8 cellular contexts compared by ENCODE assay signal in genomic region chr1:155974208-155975165, GRCh38. TPM values are rescaled to one million over a fixed set of nuclear protein-coding genes. Genes with fewer than 3 reads are reported as not detected.
DNase-seq lines count a peak whose midpoint lies in the region; ATAC-seq and TF ChIP-seq lines count a peak whose summit lies in the region.

No MANE protein-coding gene starts in this region.

- no peak for TF ChIP-seq POLR2A in HCT116 (IDR thresholded peaks at IDR 0.05; ENCODE audit: borderline replicate concordance, extremely low read depth, insufficient read depth, insufficient read length)

- POLR2A ChIA-PET in HCT116 (lab: Charles Lee) = interaction anchor here (1.2 to 1.5 kb wide), 3 partner anchors 9 to 29 kb away, joined by 3 to 6 read pairs (median 4); no protein-coding TSS in a partner anchor

- DNase-seq in HCT116 (ENCODE audit: low read depth, low spot score) (no peak), epithelial cell of prostate (ENCODE audit: low read depth, low spot score) (no peak), posterior cingulate gyrus (peak; percentile 56 to 96 (median 79)), cortex of kidney (lab: John Stamatoyannopoulos, UW) (no peak), AML-193 (lab: John Stamatoyannopoulos, UW) (no peak), HUDEP-2 (lab: John Stamatoyannopoulos, UW; ENCODE audit: unreplicated experiment in 76 of 76) (no peak), DMS79 treated with DMSO at 0.1 percent for 48 hours (lab: John Stamatoyannopoulos, UW) (no peak)

- H4K20me1 ChIP-seq in HCT116 (ENCODE audit: insufficient read depth) (no peaks in the 10 kb centered on the region), OCI-LY1 (ENCODE audit: insufficient read depth, low read length) (no peaks in the 10 kb centered on the region)

- H3K4me2 ChIP-seq in HCT116 (ENCODE audit: low read length) (peak overlapping the region; percentile 20; the same call in 1 of the 2 replicates), OCI-LY1 (ENCODE audit: low read length) (peak overlapping the region; percentile 87)

- H3F3A ChIP-seq in OCI-LY1 (ENCODE audit: insufficient read depth, low read length) = no peaks in the 10 kb centered on the region

- H3K27ac ChIP-seq in HCT116 (ENCODE audit: low read depth, low read length) (peak overlapping the region; percentile 85; the same call in 1 of the 2 replicates), OCI-LY1 (ENCODE audit: low read depth, low read length, poor library complexity, severe bottlenecking) (peak overlapping the region; percentile 96), epithelial cell of prostate (peak overlapping the region; percentile 97)

- H2AFZ ChIP-seq in HCT116 (ENCODE audit: low read depth, low read length, poor library complexity, severe bottlenecking) (no peak overlapping the region), OCI-LY1 (ENCODE audit: low read length) (no peak overlapping the region)

- 0 out of 2 replicates have a peak overlapping the region, but pooled peaks have one; percentile 97 for H3K9ac ChIP-seq in HCT116 (ENCODE audit: low read length)
- H3K9ac ChIP-seq in OCI-LY1 (ENCODE audit: low read length) = peak overlapping the region; percentile 97

- no peaks in the 10 kb centered on the region for H3K9me3 ChIP-seq in HCT116 (ENCODE audit: control insufficient read depth in 1 of 2, insufficient read depth in 1 of 2, low read depth in 1 of 2, low read length in 2 of 2)
- no peaks in the 10 kb centered on the region for H3K9me3 ChIP-seq in OCI-LY1 (ENCODE audit: low read length)

- H3K27me3 ChIP-seq in HCT116 (ENCODE audit: insufficient read depth, low read length) (no peaks in the 10 kb centered on the region), OCI-LY1 (ENCODE audit: insufficient read depth, low read length) (no peaks in the 10 kb centered on the region)

- no peaks in the 10 kb centered on the region for H3K9me2 ChIP-seq in HCT116 (ENCODE audit: insufficient read depth)
- H3K9me2 ChIP-seq in OCI-LY1 (ENCODE audit: low read depth, low read length) = no peaks in the 10 kb centered on the region

- H3K4me1 ChIP-seq in HCT116 (ENCODE audit: control insufficient read depth in 1 of 2, insufficient read depth in 2 of 2, low read length in 2 of 2) = peaks cover 34 to 63% of the 10 kb centered on the region in 2 experiments
- H3K4me1 ChIP-seq in OCI-LY1 (ENCODE audit: insufficient read depth, low read length, severe bottlenecking) = peaks cover 78% of the 10 kb centered on the region

- H3K79me2 ChIP-seq in HCT116 (ENCODE audit: insufficient read depth, low read length) (peaks cover 94% of the 10 kb centered on the region), OCI-LY1 (ENCODE audit: insufficient read depth, low read length) (peaks cover 83% of the 10 kb centered on the region)

- CTCF ChIA-PET in HCT116 (lab: Charles Lee) = interaction anchor here (0.7 to 1.4 kb wide), 2 partner anchors 10 to 20 kb away, joined by 3 to 6 read pairs; no protein-coding TSS in a partner anchor

- intact Hi-C loops in HCT116 (cut with micrococcal nuclease) (no loop called here), posterior cingulate gyrus (cut with DNase I) (loop anchor here (5.0 kb wide), 1 partner anchor 102 kb away; no protein-coding TSS in a partner anchor)

- no peak for ATAC-seq in HCT116

- H3K36me3 ChIP-seq in HCT116 (ENCODE audit: control insufficient read depth in 1 of 2, insufficient read depth in 2 of 2, low read length in 2 of 2) (0 out of 4 replicates have a peak, but pooled peaks cover 0 to 2% of the 10 kb centered on the region in 2 experiments), OCI-LY1 (ENCODE audit: insufficient read depth, low read length) (peaks cover 31% of the 10 kb centered on the region; the same call in 1 of the 2 replicates)

- RAD21 ChIA-PET in HCT116 (lab: Charles Lee; ENCODE audit: low non-redundant PET in 1 of 2, low total read pairs in 2 of 2, uncharacterized antibody in 2 of 2, unreplicated experiment in 2 of 2) = no interaction called here

- TF ChIP-seq RAD21 in HCT116 (IDR thresholded peaks at IDR 0.05; ENCODE audit: low read depth) = no peak

- TF ChIP-seq CTCF in HCT116 (IDR thresholded peaks at IDR 0.05 in 2 of 3, conservative IDR thresholded peaks at IDR 0.05 in 1 of 3; ENCODE audit: borderline replicate concordance in 1 of 3, insufficient read depth in 1 of 3, low read depth in 2 of 3, low read length in 2 of 3) (no peak), OCI-LY1 (IDR thresholded peaks at IDR 0.05; ENCODE audit: low read length) (no peak)

- H3K4me3 ChIP-seq in HCT116 (replicated peaks in 1 of 2; ENCODE audit: low read depth in 1 of 2, low read length in 2 of 2) = no peak overlapping the region
- H3K4me3 ChIP-seq in OCI-LY1 (ENCODE audit: low read depth, low read length, poor library complexity, severe bottlenecking) = peak overlapping the region; percentile 92

- BruUV-seq in HCT116 (replicated peaks; lab: Mats Ljungman, UMichigan) = no TSS peak

TF ChIP-seq in HCT116, 20 proteins besides CTCF, POLR2A, EP300 and RAD21:
- TF ChIP-seq ZFX (IDR thresholded peaks at IDR 0.05) = no peak
- TF ChIP-seq CEBPB (IDR thresholded peaks at IDR 0.05; ENCODE audit: low read depth) = no peak
- TF ChIP-seq EZH2 (IDR thresholded peaks at IDR 0.05) = no peak
- no peak for TF ChIP-seq CBX3 (IDR thresholded peaks at IDR 0.05; ENCODE audit: low read depth)
- no peak for TF ChIP-seq EZH2phosphoT487 (IDR thresholded peaks at IDR 0.05; ENCODE audit: borderline replicate concordance)
- no peak for TF ChIP-seq REST (IDR thresholded peaks at IDR 0.05; ENCODE audit: low read depth)
- no peak for TF ChIP-seq SRF (IDR thresholded peaks at IDR 0.05; ENCODE audit: low read depth)
- no peak for TF ChIP-seq SIN3A (IDR thresholded peaks at IDR 0.05; ENCODE audit: low read depth)
- no peak for TF ChIP-seq ZBTB33 (IDR thresholded peaks at IDR 0.05; ENCODE audit: extremely low read depth, insufficient replicate concordance, low read length)
- no peak for TF ChIP-seq YY1 (IDR thresholded peaks at IDR 0.05; ENCODE audit: extremely low read depth, insufficient replicate concordance, low read depth, low read length)
- TF ChIP-seq ELF1 (IDR thresholded peaks at IDR 0.05; ENCODE audit: borderline replicate concordance, low read depth) = no peak
- no peak for TF ChIP-seq SP1 (IDR thresholded peaks at IDR 0.05; ENCODE audit: low read depth)
- TF ChIP-seq ZNF274 (IDR thresholded peaks at IDR 0.05; ENCODE audit: low read depth, low read length) = no peak
- no peak for TF ChIP-seq TCF7L2 (IDR thresholded peaks at IDR 0.05; ENCODE audit: borderline replicate concordance, extremely low read depth, insufficient read depth, insufficient read length)

RNA-seq across cellular contexts. Expression of gene ARHGEF2, which starts 3.9 kb away (rescaled TPM):
- total RNA-seq in HCT116 (2021; ENCODE audit: unreplicated experiment) = 90.1 TPM
- polyA plus RNA-seq in HCT116 (2012) = 91.8 and 95.7 TPM in 2 replicates

RNA-seq across cellular contexts. Expression of gene RXFP4, which starts 33.0 kb away (rescaled TPM):
- total RNA-seq in HCT116 (2021; ENCODE audit: unreplicated experiment) = 0.20 TPM
- 0.27 and 0.31 TPM in 2 replicates for polyA plus RNA-seq in HCT116 (2012)

RNA-seq across cellular contexts. Expression of gene KHDC4, which starts 40.3 kb away (rescaled TPM):
- total RNA-seq in HCT116 (2021; ENCODE audit: unreplicated experiment) = 60.7 TPM
- polyA plus RNA-seq in HCT116 (2012) = 31.2 and 37.0 TPM in 2 replicates

RNA-seq across cellular contexts. Expression of gene SSR2, which starts 46.3 kb away (rescaled TPM):
- total RNA-seq in HCT116 (2021; ENCODE audit: unreplicated experiment) = 153 TPM
- polyA plus RNA-seq in HCT116 (2012) = 225 and 258 TPM in 2 replicates

Comparison
In these comparisons a context has a peak if more than half of its experiments do, and no peak if none do; other contexts are left out.
1. DNase-seq: peak in posterior cingulate gyrus (10 of 10); none in HCT116 (single experiment), epithelial cell of prostate (single experiment), cortex of kidney (single experiment), AML-193 (0 of 2), HUDEP-2 (0 of 76) and DMS79 treated with DMSO at 0.1 percent for 48 hours (single experiment).
2. Peak in every context shown above with its lines, with median percentiles within 50 percentile points of each other: H3K27ac ChIP-seq.